24 cellular contexts compared by ENCODE assay signal in the genomic region with DNA sequence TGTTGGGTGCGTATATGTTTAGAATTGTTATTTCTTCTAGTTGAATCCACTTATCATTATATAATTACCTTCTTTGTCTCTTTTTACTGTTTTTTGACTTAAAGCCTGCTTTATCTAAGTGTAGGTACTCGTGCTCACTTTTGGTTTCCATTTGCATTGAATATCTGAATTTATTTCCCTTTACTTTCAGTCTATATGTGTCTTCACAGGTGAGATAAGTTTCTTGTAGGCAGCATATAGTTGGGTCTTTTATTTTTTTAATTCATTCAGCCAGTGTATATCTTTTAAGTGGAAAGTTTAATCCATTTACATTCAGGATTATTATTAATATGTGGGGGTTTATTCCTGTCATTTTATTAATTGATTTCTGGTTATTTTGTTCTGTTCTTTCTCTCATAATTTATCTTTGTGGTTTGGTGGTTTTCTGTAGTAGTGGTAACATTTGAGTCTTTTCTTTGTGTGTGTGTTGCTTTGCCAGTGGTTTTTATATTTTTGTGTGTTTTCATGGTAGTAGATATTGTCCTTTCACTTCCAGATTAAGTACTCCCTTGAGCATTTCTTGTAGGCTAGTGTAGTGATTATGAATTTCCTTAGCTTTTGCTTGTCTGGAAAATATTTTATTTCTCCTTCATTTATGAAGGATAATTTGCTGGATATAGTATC. TPM values are rescaled to one million over a fixed set of nuclear protein-coding genes. Genes with fewer than 3 reads are reported as not detected.
DNase-seq lines count a peak whose midpoint lies in the region; ATAC-seq, FAIRE-seq and TF ChIP-seq lines count a peak whose summit lies in the region.
"Had no signal": no experiment of that assay in that cellular context is flagged by ENCODE, and none has a peak within 500 bp of the region (broad histone marks: within the 10 kb centered on the region; RNA-seq: fewer than 3 reads in every experiment).

No MANE protein-coding gene starts in this region.

- no peaks in the 10 kb centered on the region for H3K9me3 ChIP-seq in vagina
- H3K9me3 ChIP-seq: gastroesophageal sphincter had no signal

- POLR2A ChIA-PET in activated CD4-positive, alpha-beta T cell treated with anti-CD3 and anti-CD28 coated beads for 36 hours (lab: Charles Lee): no interaction called here
- POLR2A ChIA-PET in activated CD8-positive, alpha-beta T cell treated with anti-CD3 and anti-CD28 coated beads for 36 hours (lab: Charles Lee): no interaction called here

- no peak for TF ChIP-seq CTCF in activated CD8-positive, alpha-beta T cell treated with anti-CD3 and anti-CD28 coated beads for 36 hours (IDR thresholded peaks at IDR 0.05)
- TF ChIP-seq CTCF in vagina (IDR thresholded peaks at IDR 0.05) (no peak), GM20000 (IDR thresholded peaks at IDR 0.05; ENCODE audit: extremely low read depth, missing control alignments) (no peak)

- intact Hi-C loops in activated CD4-positive, alpha-beta T cell treated with anti-CD3 and anti-CD28 coated beads for 36 hours (cut with DNase I, micrococcal nuclease): loop anchor here in 1 of 2 experiments (1.0 to 5.0 kb wide), 2 partner anchors 10 to 32 kb away; no protein-coding TSS in a partner anchor
- intact Hi-C loops in activated CD8-positive, alpha-beta T cell treated with anti-CD3 and anti-CD28 coated beads for 36 hours (cut with micrococcal nuclease): loop anchor here (10.0 kb wide), 1 partner anchor 135 kb away; no protein-coding TSS in a partner anchor
- intact Hi-C loops in vagina (cut with DNase I): no loop called here

- peaks cover 27% of the 10 kb centered on the region for H3K4me1 ChIP-seq in vagina

- CTCF ChIA-PET in activated CD4-positive, alpha-beta T cell treated with anti-CD3 and anti-CD28 coated beads for 36 hours (lab: Charles Lee): no interaction called here
- CTCF ChIA-PET in activated CD8-positive, alpha-beta T cell treated with anti-CD3 and anti-CD28 coated beads for 36 hours (lab: Charles Lee): no interaction called here

- H3K27me3 Mint-ChIP-seq in activated CD4-positive, alpha-beta T cell treated with anti-CD3 and anti-CD28 coated beads for 36 hours: no peaks in the 10 kb centered on the region
- no peaks in the 10 kb centered on the region for H3K27me3 Mint-ChIP-seq in activated CD8-positive, alpha-beta T cell treated with anti-CD3 and anti-CD28 coated beads for 36 hours
- H3K27me3 Mint-ChIP-seq: activated B cell treated with CpG ODN at 0.5 μM for 24 hours, B cell, type B pancreatic cell had no signal

- H3K9me3 Mint-ChIP-seq in activated CD4-positive, alpha-beta T cell treated with anti-CD3 and anti-CD28 coated beads for 36 hours (ENCODE audit: low read depth): peaks cover 24% of the 10 kb centered on the region
- H3K9me3 Mint-ChIP-seq in activated CD8-positive, alpha-beta T cell treated with anti-CD3 and anti-CD28 coated beads for 36 hours: peaks cover 31% of the 10 kb centered on the region

- peak overlapping the region; percentile 20 for H3K4me3 Mint-ChIP-seq in activated CD4-positive, alpha-beta T cell treated with anti-CD3 and anti-CD28 coated beads for 36 hours
- H3K4me3 Mint-ChIP-seq in activated CD8-positive, alpha-beta T cell treated with anti-CD3 and anti-CD28 coated beads for 36 hours: peak overlapping the region; percentile 45
- H3K4me3 Mint-ChIP-seq: activated B cell treated with CpG ODN at 0.5 μM for 24 hours, B cell, type B pancreatic cell had no signal

- no peaks in the 10 kb centered on the region for H3K36me3 ChIP-seq in vagina
- H3K36me3 ChIP-seq: cardiac muscle cell, gastroesophageal sphincter, MG63, stomach had no signal

- peaks cover 28% of the 10 kb centered on the region for H3K36me3 Mint-ChIP-seq in activated CD4-positive, alpha-beta T cell treated with anti-CD3 and anti-CD28 coated beads for 36 hours (ENCODE audit: low read depth)
- peaks cover 55% of the 10 kb centered on the region for H3K36me3 Mint-ChIP-seq in activated CD8-positive, alpha-beta T cell treated with anti-CD3 and anti-CD28 coated beads for 36 hours (ENCODE audit: low read depth)

- DNase-seq in activated CD4-positive, alpha-beta T cell treated with anti-CD3 and anti-CD28 coated beads for 36 hours: no peak
- no peak for DNase-seq in activated CD4-positive, alpha-beta T cell treated with anti-CD3 and anti-CD28 coated beads, Interleukin-2, amount 50 U/mL, for 1 hour
- DNase-seq in activated CD8-positive, alpha-beta T cell treated with anti-CD3 and anti-CD28 coated beads for 36 hours: no peak
- DNase-seq in vagina (ENCODE audit: extremely low spot score in 2 of 2) (no peak), GM20000 (ENCODE audit: low spot score) (no peak)
- DNase-seq: 8988T, activated B cell treated with CpG ODN at 0.5 μM for 24 hours, amniotic stem cell, dorsolateral prefrontal cortex, GF-D8, MG63, NCI-H146, NCI-H2171 treated with DMSO at 0.1 percent for 48 hours, NCI-H748 treated with DMSO at 0.1 percent for 48 hours, stomach had no signal

- no peaks in the 10 kb centered on the region for H3K27me3 ChIP-seq in vagina
- H3K27me3 ChIP-seq: cardiac muscle cell, dorsolateral prefrontal cortex, gastroesophageal sphincter, MG63, stomach had no signal

- peak overlapping the region; percentile 66 for H3K27ac Mint-ChIP-seq in activated CD4-positive, alpha-beta T cell treated with anti-CD3 and anti-CD28 coated beads for 36 hours
- peak overlapping the region; percentile 87 for H3K27ac Mint-ChIP-seq in activated CD8-positive, alpha-beta T cell treated with anti-CD3 and anti-CD28 coated beads for 36 hours
- H3K27ac Mint-ChIP-seq: activated B cell treated with CpG ODN at 0.5 μM for 24 hours, B cell, type B pancreatic cell had no signal

- ATAC-seq in activated CD4-positive, alpha-beta T cell treated with anti-CD3 and anti-CD28 coated beads for 36 hours: peak; percentile 69
- ATAC-seq in GM21717 (IDR thresholded peaks at IDR 0.05; ENCODE audit: unreplicated experiment) (peak; percentile 50), GM18870 (IDR thresholded peaks at IDR 0.05; ENCODE audit: unreplicated experiment) (no peak)
- peak; percentile 63 for ATAC-seq in activated CD8-positive, alpha-beta T cell treated with anti-CD3 and anti-CD28 coated beads for 36 hours
- ATAC-seq: esophagus mucosa, gastroesophageal sphincter had no signal

- FAIRE-seq in endometrium (lab: Jason Lieb, UNC): peak; percentile 8
- FAIRE-seq: GM12891 had no signal

- no peak for TF ChIP-seq POLR2A in vagina (IDR thresholded peaks at IDR 0.05)

- H3K4me1 Mint-ChIP-seq in activated CD4-positive, alpha-beta T cell treated with anti-CD3 and anti-CD28 coated beads for 36 hours: peaks cover 85% of the 10 kb centered on the region
- peaks cover 86% of the 10 kb centered on the region for H3K4me1 Mint-ChIP-seq in activated CD8-positive, alpha-beta T cell treated with anti-CD3 and anti-CD28 coated beads for 36 hours (ENCODE audit: low read depth)

- no peak overlapping the region for H3K4me3 ChIP-seq in vagina
- H3K4me3 ChIP-seq: cardiac muscle cell, dorsolateral prefrontal cortex, gastroesophageal sphincter, MG63, stomach had no signal

- no peak overlapping the region for H3K27ac ChIP-seq in vagina
- H3K27ac ChIP-seq: cardiac muscle cell, dorsolateral prefrontal cortex, gastroesophageal sphincter, stomach had no signal

RNA-seq across cellular contexts. Expression of gene STT3B, which starts 27.3 kb away (rescaled TPM):
- 100 to 1,000 TPM; 104 to 148 TPM for total RNA-seq in activated CD4-positive, alpha-beta T cell treated with anti-CD3 and anti-CD28 coated beads for 36 hours
- 100 to 1,000 TPM in 1 of 2 experiments, 10 to 100 TPM in 1; 92.8 to 103 TPM for total RNA-seq in activated CD8-positive, alpha-beta T cell treated with anti-CD3 and anti-CD28 coated beads for 36 hours
- total RNA-seq in vagina: 65.3 TPM
